ENCODE assay signal across 7 cellular contexts in genomic region chr7:50781371-50781770, GRCh38. TPM values are rescaled to one million over a fixed set of nuclear protein-coding genes. Genes with fewer than 3 reads are reported as not detected.
DNase-seq lines count a peak whose midpoint lies in the region; ATAC-seq and TF ChIP-seq lines count a peak whose summit lies in the region.

No MANE protein-coding gene starts in this region.

- no peaks in the 10 kb centered on the region for H3K9me3 ChIP-seq in T-helper 17 cell (ENCODE audit: control insufficient read depth, low read length, poor library complexity, severe bottlenecking)
- no peaks in the 10 kb centered on the region for H3K9me3 ChIP-seq in prostate gland
- H3K9me3 ChIP-seq in gastroesophageal sphincter, result no peaks in the 10 kb centered on the region

- H3K36me3 ChIP-seq in H7 (replicated peaks; ENCODE audit: control insufficient read depth, insufficient read depth, low read length) (no peaks in the 10 kb centered on the region), prostate gland (no peaks in the 10 kb centered on the region), gastroesophageal sphincter (no peaks in the 10 kb centered on the region)

- intact Hi-C loops in prostate gland (cut with DNase I), result loop anchor here (10.0 kb wide), 1 partner anchor 363 kb away; no protein-coding TSS in a partner anchor

- ATAC-seq in T-helper 17 cell (peak; percentile 65), HG03025 (IDR thresholded peaks at IDR 0.05; ENCODE audit: low FRiP score, unreplicated experiment) (no peak), gastroesophageal sphincter (no peak)

- 49% methylated on average over 18 of the region's 18 CpGs for WGBS in prostate gland
- WGBS in gastroesophageal sphincter (ENCODE audit: low coverage in 1 of 2), 2 donors, result 67 to 85% methylated on average over 1 to 4 of the region's 18 CpGs

- H3K27ac ChIP-seq in prostate gland (peak overlapping the region in 1 of 2 donors; percentile 49), gastroesophageal sphincter (peak overlapping the region in 1 of 4 donors; percentile 78)

- TF ChIP-seq EP300 in gastroesophageal sphincter (IDR thresholded peaks at IDR 0.05), result no peak

- DNase-seq in H7 (peak; percentile 64), T-helper 17 cell (no peak), chondrocyte (ENCODE audit: low spot score) (no peak), prostate gland (ENCODE audit: low spot score) (peak; percentile 26)
- DNase-seq in NK-92 treated with Interleukin-12 subunit alpha and Interleukin-12 subunit beta, amount 100 ng/mL, for 24 hours (lab: John Stamatoyannopoulos, UW), result no peak

- H3K27me3 Mint-ChIP-seq in T-helper 17 cell (peaks cover 36% of the 10 kb centered on the region), chondrocyte (ENCODE audit: low read depth) (no peaks in the 10 kb centered on the region)

- peaks cover 5% of the 10 kb centered on the region for H3K4me1 ChIP-seq in prostate gland (replicated peaks)
- peaks cover 0 to 57% (median 4%) of the 10 kb centered on the region in 3 donors for H3K4me1 ChIP-seq in gastroesophageal sphincter

- H3K4me1 Mint-ChIP-seq in T-helper 17 cell (peaks cover 16% of the 10 kb centered on the region), chondrocyte (ENCODE audit: low read depth) (peaks cover 52% of the 10 kb centered on the region)

- no peaks in the 10 kb centered on the region for H3K9me3 Mint-ChIP-seq in chondrocyte (ENCODE audit: low read depth)

- H3K27ac Mint-ChIP-seq in T-helper 17 cell (peak overlapping the region; percentile 43), chondrocyte (ENCODE audit: unreplicated experiment) (no peak overlapping the region)

- no peak for TF ChIP-seq CTCF in chondrocyte (IDR thresholded peaks at IDR 0.05)
- no peak for TF ChIP-seq CTCF in prostate gland (IDR thresholded peaks at IDR 0.05)
- TF ChIP-seq CTCF in gastroesophageal sphincter (IDR thresholded peaks at IDR 0.05), result no peak

- H3K27me3 ChIP-seq in H7 (ENCODE audit: control insufficient read depth, insufficient read depth, low read length), result no peaks in the 10 kb centered on the region
- H3K27me3 ChIP-seq in prostate gland (replicated peaks; ENCODE audit: insufficient read depth), result no peaks in the 10 kb centered on the region
- H3K27me3 ChIP-seq in gastroesophageal sphincter, result no peaks in the 10 kb centered on the region

- TF ChIP-seq POLR2A in prostate gland (IDR thresholded peaks at IDR 0.05) (no peak), gastroesophageal sphincter (IDR thresholded peaks at IDR 0.05) (no peak)

- H3K4me3 Mint-ChIP-seq in T-helper 17 cell, result peak overlapping the region; percentile 77
- H3K4me3 Mint-ChIP-seq in chondrocyte (ENCODE audit: unreplicated experiment), result peak overlapping the region; percentile 38

- no peak overlapping the region for H3K4me3 ChIP-seq in H7 (ENCODE audit: insufficient read depth, low read depth, low read length)
- peak overlapping the region in 1 of 2 donors; percentile 40 for H3K4me3 ChIP-seq in prostate gland
- peak overlapping the region in 1 of 2 donors; percentile 66 for H3K4me3 ChIP-seq in gastroesophageal sphincter

- H3K36me3 Mint-ChIP-seq in T-helper 17 cell (ENCODE audit: low read depth), result peaks cover 4% of the 10 kb centered on the region
- H3K36me3 Mint-ChIP-seq in chondrocyte (ENCODE audit: low read depth), result no peaks in the 10 kb centered on the region

RNA-seq across cellular contexts. Expression of gene GRB10, which starts 1.3 kb away (rescaled TPM):
- total RNA-seq in H7 (2014; rRNA removed; shearing (Covaris generic)), result 92.9 and 110 TPM in 2 replicates
- total RNA-seq in T-helper 17 cell (1 to 10 TPM; 3.8 to 7.0 TPM), chondrocyte (31.4 to 73.7 TPM (median 69.9 TPM) in 3 replicates), prostate gland (10 to 100 TPM; 54.3 to 63.1 TPM), gastroesophageal sphincter (10 to 100 TPM; 28.5 to 58.0 (median 53.0) TPM)

Comparison
In these comparisons a context has a peak if more than half of its experiments do, and no peak if none do; other contexts are left out.
1. DNase-seq: peak in H7 (single experiment) and prostate gland (single experiment); none in T-helper 17 cell (0 of 3), chondrocyte (single experiment) and NK-92 treated with Interleukin-12 subunit alpha and Interleukin-12 subunit beta, amount 100 ng/mL, for 24 hours (single experiment).